8 cellular contexts compared by ENCODE assay signal in the genomic region with DNA sequence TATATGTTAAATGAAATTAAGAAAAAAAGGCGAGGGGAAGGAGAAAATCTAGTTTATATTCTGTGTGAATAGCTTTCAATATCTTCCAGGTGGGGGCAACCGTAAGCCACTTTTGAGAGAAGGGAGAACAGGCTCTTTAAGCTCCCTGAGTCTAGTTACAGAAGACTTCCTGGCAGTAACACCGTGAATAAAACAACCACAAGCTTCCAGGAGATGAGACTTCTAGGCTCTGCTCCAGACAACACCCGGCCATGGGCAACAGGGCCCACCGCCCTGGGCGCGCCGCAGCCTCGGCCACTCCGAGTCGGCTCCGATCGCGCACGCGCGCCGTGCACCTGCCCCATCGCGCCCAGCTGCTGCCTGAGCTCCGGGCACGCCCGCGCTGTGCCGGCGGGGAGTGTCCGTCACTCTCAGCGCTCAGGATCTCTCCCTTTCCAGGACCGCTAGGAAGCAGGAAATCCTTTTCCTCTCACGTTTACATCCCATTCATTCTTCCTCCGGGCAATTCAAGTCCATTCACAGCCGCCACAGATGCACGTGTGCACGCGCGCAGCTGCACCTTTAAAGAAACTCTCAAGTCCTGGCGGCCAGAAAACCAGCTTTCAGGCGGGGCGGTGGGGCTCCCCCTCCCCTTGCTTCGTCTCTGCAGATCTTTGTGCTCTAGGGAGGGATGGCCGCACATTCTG. TPM values are rescaled to one million over a fixed set of nuclear protein-coding genes. Genes with fewer than 3 reads are reported as not detected.
DNase-seq lines count a peak whose midpoint lies in the region; ATAC-seq and TF ChIP-seq lines count a peak whose summit lies in the region.

No MANE protein-coding gene starts in this region.

- peaks cover 69% of the 10 kb centered on the region for H3K27me3 Mint-ChIP-seq in activated T-cell treated with anti-CD3 and anti-CD28 coated beads, Interleukin-2, amount 50 U/mL, for 4 hours (ENCODE audit: low read depth)

- no peak for TF ChIP-seq EP300 in gastroesophageal sphincter (IDR thresholded peaks at IDR 0.05)

- TF ChIP-seq POLR2A in gastroesophageal sphincter (IDR thresholded peaks at IDR 0.05) = no peak
- no peak for TF ChIP-seq POLR2A in lower leg skin (IDR thresholded peaks at IDR 0.05)

- ATAC-seq in GM19397 (IDR thresholded peaks at IDR 0.05; ENCODE audit: unreplicated experiment) (peak; percentile 41), HG03432 (IDR thresholded peaks at IDR 0.05; ENCODE audit: unreplicated experiment) (peak; percentile 53), gastroesophageal sphincter (peak; percentile 49)
- ATAC-seq in activated T-cell treated with anti-CD3 and anti-CD28 coated beads, Interleukin-2, amount 50 U/mL, for 4 hours = peak; percentile 48 to 49

- H3K4me3 ChIP-seq in gastroesophageal sphincter (peak overlapping the region; percentile 56 to 68), lower leg skin (ENCODE audit: low read depth, poor library complexity, severe bottlenecking) (no peak overlapping the region)

- peaks cover 7% of the 10 kb centered on the region for H3K4me1 Mint-ChIP-seq in activated T-cell treated with anti-CD3 and anti-CD28 coated beads, Interleukin-2, amount 50 U/mL, for 4 hours (ENCODE audit: low read depth)

- peak; percentile 64 for DNase-seq in EH (ENCODE audit: low read depth)
- DNase-seq in NCI-H460 (ENCODE audit: extremely low read depth, low read depth) = peak; percentile 57
- no peak for DNase-seq in activated T-cell treated with anti-CD3 and anti-CD28 coated beads, Interleukin-2, amount 50 U/mL, for 4 hours
- peak; percentile 18 for DNase-seq in non-pigmented ciliary epithelial cell (ENCODE audit: low read depth)
- no peak for DNase-seq in lower leg skin (ENCODE audit: low spot score in 2 of 2)

- 0% methylated on average over 2 to 3 of the region's 41 CpGs for WGBS in gastroesophageal sphincter (ENCODE audit: low coverage in 1 of 2), 2 donors
- WGBS in lower leg skin, 2 donors = 1% methylated on average over 37 to 39 of the region's 41 CpGs

- H3K4me1 ChIP-seq in gastroesophageal sphincter = peaks cover 0 to 30% (median 10%) of the 10 kb centered on the region in 3 donors

- peak in 3 of 4 experiments; percentile 36 to 60 (median 52) for TF ChIP-seq CTCF in gastroesophageal sphincter (IDR thresholded peaks at IDR 0.05)
- TF ChIP-seq CTCF in lower leg skin (IDR thresholded peaks at IDR 0.05) = no peak

- no peaks in the 10 kb centered on the region for H3K36me3 Mint-ChIP-seq in activated T-cell treated with anti-CD3 and anti-CD28 coated beads, Interleukin-2, amount 50 U/mL, for 4 hours (ENCODE audit: insufficient read depth)

- peak overlapping the region; percentile 77 for H3K4me3 Mint-ChIP-seq in activated T-cell treated with anti-CD3 and anti-CD28 coated beads, Interleukin-2, amount 50 U/mL, for 4 hours

- intact Hi-C loops in lower leg skin (cut with DNase I; ENCODE audit: low total_unique reads) = loop anchor here (5.0 kb wide), 1 partner anchor 249 kb away; no protein-coding TSS in a partner anchor

- peak overlapping the region in 2 of 4 donors; percentile 48 to 63 for H3K27ac ChIP-seq in gastroesophageal sphincter

- no peaks in the 10 kb centered on the region for H3K9me3 Mint-ChIP-seq in activated T-cell treated with anti-CD3 and anti-CD28 coated beads, Interleukin-2, amount 50 U/mL, for 4 hours

- no peaks in the 10 kb centered on the region for H3K36me3 ChIP-seq in gastroesophageal sphincter

- no peaks in the 10 kb centered on the region for H3K9me3 ChIP-seq in gastroesophageal sphincter

- peaks cover 91% of the 10 kb centered on the region for H3K27me3 ChIP-seq in gastroesophageal sphincter

RNA-seq across cellular contexts. Expression of a gene that starts 19.4 kb away (rescaled TPM):
- total RNA-seq in NCI-H460 (2014; rRNA removed; shearing (Covaris generic)) = 4.2 and 5.7 TPM in 2 replicates
- 1.6 and 2.5 TPM in 2 replicates for polyA plus RNA-seq in NCI-H460 (2014; cell fraction: nucleus; rRNA removed)
- total RNA-seq in activated T-cell treated with anti-CD3 and anti-CD28 coated beads, Interleukin-2, amount 50 U/mL, for 4 hours = not detected
- under 1 TPM in 1 of 4 donors, not detected in 3; 0.31 TPM for total RNA-seq in gastroesophageal sphincter
- total RNA-seq in lower leg skin = 1 to 10 TPM; 2.7 to 7.0 (median 5.2) TPM

Comparison
In these comparisons a context has a peak if more than half of its experiments do, and no peak if none do; other contexts are left out.
1. DNase-seq: peak in EH (single experiment), NCI-H460 (single experiment) and non-pigmented ciliary epithelial cell (single experiment); none in activated T-cell treated with anti-CD3 and anti-CD28 coated beads, Interleukin-2, amount 50 U/mL, for 4 hours (single experiment) and lower leg skin (0 of 2).
2. CTCF ChIP-seq: peak in gastroesophageal sphincter (3 of 4); none in lower leg skin (0 of 3).
3. Peak in every context shown above with its lines, with median percentiles within 50 percentile points of each other: ATAC-seq.